8 cellular contexts compared by ENCODE assay signal in genomic region chr7:137934941-137935848, GRCh38.
A peak's percentile ranks its signal among the peaks of the same experiment; 100 is the strongest.
DNase-seq lines count a peak whose midpoint lies in the region; ATAC-seq, FAIRE-seq and TF ChIP-seq lines count a peak whose summit lies in the region.

No MANE protein-coding gene starts in this region.

- H3K36me3 ChIP-seq in heart left ventricle (no peaks in the 10 kb centered on the region), GM12878 (ENCODE audit: control insufficient read depth in 2 of 2, insufficient read depth in 2 of 2, low read length in 1 of 2) (peaks cover 0 to 2% of the 10 kb centered on the region in 2 experiments; a peak in 1 of 4 replicates), thymus (ENCODE audit: control insufficient read depth, insufficient read depth) (no peaks in the 10 kb centered on the region), A673 (ENCODE audit: insufficient read depth, low read length, poor library complexity, severe bottlenecking) (no peaks in the 10 kb centered on the region)

- peak in 1 of 2 experiments; percentile 26; a peak in 1 of 4 replicates for TF ChIP-seq EP300 in GM12878 (IDR thresholded peaks at IDR 0.05; ENCODE audit: borderline replicate concordance in 1 of 2, control insufficient read depth in 1 of 2, low read depth in 2 of 2, low read length in 2 of 2)

- intact Hi-C loops in heart left ventricle (cut with DNase I) (no loop called here), left ventricle myocardium superior (cut with micrococcal nuclease) (no loop called here), GM12878 (cut with micrococcal nuclease; ENCODE audit: unreplicated experiment) (loop anchor here (2.0 to 5.0 kb wide), 2 partner anchors 52 to 68 kb away; partner anchors contain the start of gene CREB3L2), A673 (cut with micrococcal nuclease; ENCODE audit: unreplicated experiment) (no loop called here)

- no peak for DNase-seq in heart left ventricle
- DNase-seq in left ventricle myocardium superior, result no peak
- peak; percentile 30 for DNase-seq in GM12878 (ENCODE audit: low read depth, low spot score)
- no peak for DNase-seq in GF-D8 (lab: John Stamatoyannopoulos, UW)
- no peak for DNase-seq in A673 (ENCODE audit: low spot score)
- no peak for DNase-seq in frontal cortex (ENCODE audit: low spot score in 2 of 2)

- H3K27me3 ChIP-seq in heart left ventricle, result no peaks in the 10 kb centered on the region
- no peaks in the 10 kb centered on the region for H3K27me3 ChIP-seq in GM12878 (replicated peaks in 1 of 2; ENCODE audit: control insufficient read depth in 2 of 2, insufficient read depth in 2 of 2, low read length in 1 of 2)
- no peaks in the 10 kb centered on the region for H3K27me3 ChIP-seq in thymus (ENCODE audit: control insufficient read depth, insufficient read depth)
- H3K27me3 ChIP-seq in A673 (replicated peaks; ENCODE audit: insufficient read depth, low read depth, low read length, poor library complexity), result no peaks in the 10 kb centered on the region

- CTCF ChIA-PET in GM12878 (lab: Yijun Ruan, JAX) (interaction anchor here (0.6 to 12.4 kb wide), 6 partner anchors 15 to 68 kb away, joined by 3 to 132 read pairs (median 3); partner anchors contain the start of gene CREB3L2), A673 (lab: Charles Lee) (no interaction called here)

- WGBS in heart left ventricle, 4 donors, result 67 to 75% (median 70%) methylated on average over 7 of the region's 7 CpGs
- 31% methylated on average over 7 of the region's 7 CpGs for WGBS in GM12878 (ENCODE audit: insufficient coverage, insufficient replicate concordance, low lambda C conversion rate, missing lambda C conversion rate)
- 20% methylated on average over 7 of the region's 7 CpGs for WGBS in thymus

- H4K20me1 ChIP-seq in GM12878 (ENCODE audit: control insufficient read depth, insufficient read depth), result peaks cover 2% of the 10 kb centered on the region; the same call in 1 of the 2 replicates

- POLR2A ChIA-PET in GM12878 (lab: Charles Lee) (interaction anchor here (0.7 to 3.8 kb wide), 7 partner anchors 11 to 65 kb away, joined by 3 to 18 read pairs (median 4); no protein-coding TSS in a partner anchor), A673 (lab: Charles Lee; ENCODE audit: low non-redundant PET) (no interaction called here)

- no peak for TF ChIP-seq POLR2A in heart left ventricle (IDR thresholded peaks at IDR 0.05)
- TF ChIP-seq POLR2A in GM12878 (IDR thresholded peaks at IDR 0.05; ENCODE audit: low read depth, low read length), result no peak

- peak overlapping the region; percentile 8; the same call in 1 of the 2 replicates for H2AFZ ChIP-seq in GM12878 (ENCODE audit: control insufficient read depth, low read depth, low read length)

- in situ Hi-C loops in GM12878 (cut with MboI), result no loop called here

- peak overlapping the region; percentile 57 for H3K9ac ChIP-seq in GM12878 (ENCODE audit: control insufficient read depth, insufficient read depth, low read length)

- H3K9me3 ChIP-seq in heart left ventricle, result no peaks in the 10 kb centered on the region
- H3K9me3 ChIP-seq in GM12878 (replicated peaks; ENCODE audit: control insufficient read depth, insufficient read depth, low read length), result no peaks in the 10 kb centered on the region
- no peaks in the 10 kb centered on the region for H3K9me3 ChIP-seq in thymus (ENCODE audit: control insufficient read depth)
- H3K9me3 ChIP-seq in A673 (ENCODE audit: low read depth, low read length, poor library complexity, severe bottlenecking), result no peaks in the 10 kb centered on the region

- H3K27ac ChIP-seq in heart left ventricle (peak overlapping the region in 7 of 12 donors; percentile 4 to 83 (median 23)), GM12878 (ENCODE audit: control insufficient read depth, insufficient read depth) (peak overlapping the region; percentile 92), thymus (ENCODE audit: low read depth) (peak overlapping the region; percentile 74), A673 (ENCODE audit: low read depth, low read length, poor library complexity, severe bottlenecking) (no peak overlapping the region)

- SMC1A ChIA-PET in GM12878 (lab: Charles Lee; ENCODE audit: uncharacterized antibody, unreplicated experiment), result interaction anchor here (0.7 to 5.2 kb wide), 27 partner anchors 9 to 279 kb away, joined by 3 to 57 read pairs (median 4); partner anchors contain the start of gene CREB3L2

- RAD21 ChIA-PET in GM12878 (lab: Charles Lee; ENCODE audit: unreplicated experiment), result interaction anchor here (0.8 to 5.5 kb wide), 15 partner anchors 11 to 279 kb away, joined by 3 to 43 read pairs (median 4); partner anchors contain the start of gene CREB3L2

- FAIRE-seq in GM12878 (lab: Jason Lieb, UNC), result peak; percentile 54
- no peak for FAIRE-seq in frontal cortex (lab: Jason Lieb, UNC)

- H3K4me1 ChIP-seq in heart left ventricle (peaks cover 0 to 80% (median 56%) of the 10 kb centered on the region in 12 donors), GM12878 (ENCODE audit: control insufficient read depth, insufficient read depth, low read length) (peaks cover 35% of the 10 kb centered on the region), thymus (ENCODE audit: control insufficient read depth, insufficient read depth, low read length) (peaks cover 9% of the 10 kb centered on the region), A673 (ENCODE audit: insufficient read depth, low read length, poor library complexity, severe bottlenecking) (peaks cover 20% of the 10 kb centered on the region)

- no peak for ATAC-seq in heart left ventricle
- no peak for ATAC-seq in left ventricle myocardium superior
- ATAC-seq in HG03103 (IDR thresholded peaks at IDR 0.05; ENCODE audit: low read depth, unreplicated experiment), result peak; percentile 85
- ATAC-seq in GM12878, result peak; percentile 88

- TF ChIP-seq CTCF in heart left ventricle (IDR thresholded peaks at IDR 0.05) (no peak), GM12878 (IDR thresholded peaks at IDR 0.05 in 2 of 3, conservative IDR thresholded peaks at IDR 0.05 in 1 of 3; ENCODE audit: control insufficient read depth in 2 of 3, extremely low read depth in 1 of 3, insufficient read depth in 1 of 3, low read depth in 3 of 3, low read length in 3 of 3) (no peak), A673 (conservative IDR thresholded peaks at IDR 0.05; ENCODE audit: low read depth, low read length) (no peak)

- BruUV-seq in GM12878 (replicated peaks; lab: Mats Ljungman, UMichigan) (TSS peak; percentile 46), A673 (replicated peaks; lab: Mats Ljungman, UMichigan) (no TSS peak)

- TF ChIP-seq RAD21 in GM12878 (IDR thresholded peaks at IDR 0.05; ENCODE audit: insufficient read depth, low read depth, low read length), result no peak

- H3K4me3 ChIP-seq in heart left ventricle (peak overlapping the region in 4 of 12 donors; percentile 0 to 52 (median 30)), GM12878 (peak overlapping the region; percentile 73), thymus (ENCODE audit: low read length) (peak overlapping the region; percentile 26), A673 (ENCODE audit: low read depth, low read length, poor library complexity, severe bottlenecking) (no peak overlapping the region)

- peaks cover 89% of the 10 kb centered on the region for H3K79me2 ChIP-seq in GM12878 (ENCODE audit: control insufficient read depth, insufficient read depth, low read length)

- H3K4me2 ChIP-seq in GM12878 (ENCODE audit: control insufficient read depth, insufficient read depth), result peak overlapping the region; percentile 95

TF ChIP-seq in GM12878, 131 proteins besides CTCF, POLR2A, EP300 and RAD21 (continues in another document):
- TF ChIP-seq BCL11A (IDR thresholded peaks at IDR 0.05; ENCODE audit: low read depth, low read length) (peak; percentile 24; the same call in 1 of the 2 replicates), SPI1 (IDR thresholded peaks at IDR 0.05; ENCODE audit: borderline replicate concordance, insufficient read depth, low read depth, low read length) (0 out of 2 replicates have a peak, but pooled peaks have one; percentile 27), CUX1 (IDR thresholded peaks at IDR 0.05; ENCODE audit: insufficient replicate concordance, low read depth, low read length) (peak; percentile 56), MEF2A (IDR thresholded peaks at IDR 0.05; ENCODE audit: insufficient read depth, low read depth, low read length) (0 out of 2 replicates have a peak, but pooled peaks have one; percentile 16)

Comparison
In these comparisons a context has a peak if more than half of its experiments do, and no peak if none do; other contexts are left out.
1. ATAC-seq: peak in HG03103 (single experiment) and GM12878 (single experiment); none in heart left ventricle (0 of 4) and left ventricle myocardium superior (single experiment).